Comparison of ENCODE assay signal across 40 cellular contexts in the genomic region with DNA sequence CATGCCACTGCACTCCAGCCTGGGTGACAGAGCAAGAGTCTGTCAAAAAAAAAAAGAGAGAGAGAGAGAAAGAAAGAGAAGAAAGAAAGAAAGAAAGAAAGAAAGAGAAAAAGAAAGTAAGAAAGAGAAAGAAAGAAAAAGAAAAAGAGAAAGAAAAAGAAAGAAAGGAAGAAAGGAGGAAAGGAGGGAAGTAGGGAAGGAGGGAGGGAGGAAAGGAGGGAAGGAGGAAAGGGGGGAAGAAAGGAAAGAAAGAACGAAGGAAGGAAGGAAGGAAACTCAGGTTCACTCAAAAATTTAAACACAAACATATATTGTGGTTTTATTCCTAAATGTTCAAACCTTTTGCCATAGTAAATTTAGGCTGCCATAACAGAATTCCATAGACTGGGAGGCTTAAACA.
"Had no signal": no experiment of that assay in that cellular context is flagged by ENCODE, and none has a peak within 500 bp of the region (broad histone marks: within the 10 kb centered on the region; RNA-seq: fewer than 3 reads in every experiment).

No MANE protein-coding gene starts in this region.

- DNase-seq: activated effector memory CD4-positive, alpha-beta T cell treated with anti-CD3 and anti-CD28 coated beads, Interleukin-2, amount 50 U/mL, for 16 hours; activated effector memory CD4-positive, alpha-beta T cell treated with Interleukin-2 at 50 U/mL for 16 hours; activated gamma-delta T cell; activated gamma-delta T cell treated with Interleukin-2 at 50 U/mL for 16 hours; activated naive CD4-positive, alpha-beta T cell; activated naive CD4-positive, alpha-beta T cell treated with anti-CD3 and anti-CD28 coated beads for 36 hours; activated naive CD4-positive, alpha-beta T cell treated with anti-CD3 and anti-CD28 coated beads, Interleukin-2, amount 10 ng/mL, durations not matched to agents 7 days and 5 days; activated naive CD4-positive, alpha-beta T cell treated with anti-CD3 and anti-CD28 coated beads, Interleukin-2, amount 50 U/mL, for 16 hours; activated naive CD4-positive, alpha-beta T cell treated with Interleukin-2 at 50 U/mL for 16 hours; activated naive CD8-positive, alpha-beta T cell treated with anti-CD3 and anti-CD28 coated beads for 36 hours; activated naive CD8-positive, alpha-beta T cell treated with anti-CD3 and anti-CD28 coated beads, Interleukin-2, amount 10 ng/mL, durations not matched to agents 7 days and 5 days; activated naive CD8-positive, alpha-beta T cell treated with anti-CD3 and anti-CD28 coated beads, Interleukin-2, amount 50 U/mL, for 24 hours; activated T-cell treated with anti-CD3 and anti-CD28 coated beads, Interleukin-2, amount 50 U/mL, for 1 hour; activated T-cell treated with anti-CD3 and anti-CD28 coated beads, Interleukin-2, amount 50 U/mL, for 24 hours; activated T-cell treated with anti-CD3 and anti-CD28 coated beads, Interleukin-2, amount 50 U/mL, for 4 hours; activated T-cell treated with anti-CD3 and anti-CD28 coated beads, Interleukin-2, amount 50 U/mL, for 48 hours; activated T-cell treated with anti-CD3 and anti-CD28 coated beads, Interleukin-2, amount 50 U/mL, for 72 hours; adrenal gland; amniotic stem cell; amygdala; anterior cingulate cortex; aorta; body of pancreas; brain microvascular endothelial cell; caudate nucleus; central memory CD4-positive, alpha-beta T cell; cerebellar nuclear complex had no signal

- ATAC-seq: activated naive CD4-positive, alpha-beta T cell treated with anti-CD3 and anti-CD28 coated beads, Interleukin-2, amount 50 U/mL, for 72 hours; activated naive CD8-positive, alpha-beta T cell treated with anti-CD3 and anti-CD28 coated beads, Interleukin-2, amount 50 U/mL, for 24 hours; activated T-cell treated with anti-CD3 and anti-CD28 coated beads, Interleukin-2, amount 50 U/mL, for 4 hours; activated T-cell treated with anti-CD3 and anti-CD28 coated beads, Interleukin-2, amount 50 U/mL, for 72 hours; activated T-helper 17 cell treated with anti-CD3 and anti-CD28 coated beads, Interleukin-2, amount 50 U/mL, for 72 hours; body of pancreas had no signal

- H3K9me3 ChIP-seq: adrenal gland, body of pancreas, breast epithelium had no signal

- H3K4me3 Mint-ChIP-seq: activated naive CD4-positive, alpha-beta T cell treated with anti-CD3 and anti-CD28 coated beads for 36 hours; activated naive CD4-positive, alpha-beta T cell treated with anti-CD3 and anti-CD28 coated beads, Interleukin-2, amount 10 ng/mL, durations not matched to agents 7 days and 5 days; activated naive CD4-positive, alpha-beta T cell treated with anti-CD3 and anti-CD28 coated beads, Interleukin-2, amount 50 U/mL, for 24 hours; activated naive CD8-positive, alpha-beta T cell; activated naive CD8-positive, alpha-beta T cell treated with anti-CD3 and anti-CD28 coated beads for 36 hours; activated naive CD8-positive, alpha-beta T cell treated with anti-CD3 and anti-CD28 coated beads, Interleukin-2, amount 10 ng/mL, durations not matched to agents 7 days and 5 days; activated naive CD8-positive, alpha-beta T cell treated with anti-CD3 and anti-CD28 coated beads, Interleukin-2, amount 50 U/mL, for 24 hours; activated T-cell treated with anti-CD3 and anti-CD28 coated beads, Interleukin-2, amount 50 U/mL, for 24 hours; activated T-cell treated with anti-CD3 and anti-CD28 coated beads, Interleukin-2, amount 50 U/mL, for 4 hours; activated T-cell treated with anti-CD3 and anti-CD28 coated beads, Interleukin-2, amount 50 U/mL, for 72 hours; activated T-helper 1 cell treated with anti-CD3 and anti-CD28 coated beads, Interleukin-12 subunit alpha, Interleukin-12 subunit beta, Interleukin-2, Interleukin-4 antibody, amounts not matched to agents 30 ng/mL and 10 ng/mL and 1 ng/mL, durations not matched to agents 14 hours and 24 hours and 36 hours; activated T-helper 17 cell treated with anti-CD3 and anti-CD28 coated beads, Interleukin-2, amount 50 U/mL, for 72 hours; brain; central memory CD8-positive, alpha-beta T cell had no signal

- H3K4me3 ChIP-seq: adrenal gland, ascending aorta, body of pancreas, breast epithelium, cardiac muscle cell had no signal

- H3K27ac Mint-ChIP-seq: activated naive CD4-positive, alpha-beta T cell treated with anti-CD3 and anti-CD28 coated beads for 36 hours; activated naive CD4-positive, alpha-beta T cell treated with anti-CD3 and anti-CD28 coated beads, Interleukin-2, amount 10 ng/mL, durations not matched to agents 7 days and 5 days; activated naive CD4-positive, alpha-beta T cell treated with anti-CD3 and anti-CD28 coated beads, Interleukin-2, amount 50 U/mL, for 24 hours; activated naive CD4-positive, alpha-beta T cell treated with anti-CD3 and anti-CD28 coated beads, Interleukin-2, amount 50 U/mL, for 72 hours; activated naive CD8-positive, alpha-beta T cell; activated naive CD8-positive, alpha-beta T cell treated with anti-CD3 and anti-CD28 coated beads for 36 hours; activated naive CD8-positive, alpha-beta T cell treated with anti-CD3 and anti-CD28 coated beads, Interleukin-2, amount 10 ng/mL, durations not matched to agents 7 days and 5 days; activated naive CD8-positive, alpha-beta T cell treated with anti-CD3 and anti-CD28 coated beads, Interleukin-2, amount 50 U/mL, for 24 hours; activated T-cell treated with anti-CD3 and anti-CD28 coated beads, Interleukin-2, amount 50 U/mL, for 24 hours; activated T-cell treated with anti-CD3 and anti-CD28 coated beads, Interleukin-2, amount 50 U/mL, for 72 hours; activated T-helper 1 cell treated with anti-CD3 and anti-CD28 coated beads, Interleukin-12 subunit alpha, Interleukin-12 subunit beta, Interleukin-2, Interleukin-4 antibody, amounts not matched to agents 30 ng/mL and 10 ng/mL and 1 ng/mL, durations not matched to agents 14 hours and 24 hours and 36 hours; activated T-helper 17 cell treated with anti-CD3 and anti-CD28 coated beads, Interleukin-2, amount 50 U/mL, for 72 hours; activated T-helper 2 cell treated with anti-CD3 and anti-CD28 coated beads, Interferon-gamma antibody, Interleukin-2, Interleukin-4, amounts not matched to agents 10 μg/mL and 5 μg/mL and 100 μg/mL, durations not matched to agents 14 hours and 24 hours and 36 hours; brain had no signal

- H3K27me3 ChIP-seq: adrenal gland, ascending aorta, body of pancreas, brain microvascular endothelial cell, breast epithelium, cardiac muscle cell had no signal

- H3K27ac ChIP-seq: adrenal gland, ascending aorta, body of pancreas, brain microvascular endothelial cell, breast epithelium, cardiac muscle cell had no signal

- H3K4me1 ChIP-seq: adrenal gland, ascending aorta, body of pancreas, breast epithelium had no signal

- H3K4me1 Mint-ChIP-seq: activated naive CD4-positive, alpha-beta T cell treated with anti-CD3 and anti-CD28 coated beads, Interleukin-2, amount 10 ng/mL, durations not matched to agents 7 days and 5 days; activated naive CD4-positive, alpha-beta T cell treated with anti-CD3 and anti-CD28 coated beads, Interleukin-2, amount 50 U/mL, for 24 hours; activated naive CD8-positive, alpha-beta T cell treated with anti-CD3 and anti-CD28 coated beads for 36 hours; activated naive CD8-positive, alpha-beta T cell treated with anti-CD3 and anti-CD28 coated beads, Interleukin-2, amount 10 ng/mL, durations not matched to agents 7 days and 5 days; activated naive CD8-positive, alpha-beta T cell treated with anti-CD3 and anti-CD28 coated beads, Interleukin-2, amount 50 U/mL, for 24 hours; activated T-helper 17 cell treated with anti-CD3 and anti-CD28 coated beads, Interleukin-2, amount 50 U/mL, for 72 hours; central memory CD8-positive, alpha-beta T cell had no signal

- H3K9me3 Mint-ChIP-seq: activated naive CD4-positive, alpha-beta T cell treated with anti-CD3 and anti-CD28 coated beads, Interleukin-2, amount 10 ng/mL, durations not matched to agents 7 days and 5 days; activated naive CD8-positive, alpha-beta T cell treated with anti-CD3 and anti-CD28 coated beads, Interleukin-2, amount 10 ng/mL, durations not matched to agents 7 days and 5 days; activated T-cell treated with anti-CD3 and anti-CD28 coated beads, Interleukin-2, amount 50 U/mL, for 24 hours; activated T-helper 1 cell treated with anti-CD3 and anti-CD28 coated beads, Interleukin-12 subunit alpha, Interleukin-12 subunit beta, Interleukin-2, Interleukin-4 antibody, amounts not matched to agents 30 ng/mL and 10 ng/mL and 1 ng/mL, durations not matched to agents 14 hours and 24 hours and 36 hours; activated T-helper 2 cell treated with anti-CD3 and anti-CD28 coated beads, Interferon-gamma antibody, Interleukin-2, Interleukin-4, amounts not matched to agents 10 μg/mL and 5 μg/mL and 100 μg/mL, durations not matched to agents 14 hours and 24 hours and 36 hours had no signal

- H3K27me3 Mint-ChIP-seq: activated naive CD4-positive, alpha-beta T cell treated with anti-CD3 and anti-CD28 coated beads, Interleukin-2, amount 10 ng/mL, durations not matched to agents 7 days and 5 days; activated naive CD4-positive, alpha-beta T cell treated with anti-CD3 and anti-CD28 coated beads, Interleukin-2, amount 50 U/mL, for 24 hours; activated naive CD8-positive, alpha-beta T cell; activated naive CD8-positive, alpha-beta T cell treated with anti-CD3 and anti-CD28 coated beads for 36 hours; activated naive CD8-positive, alpha-beta T cell treated with anti-CD3 and anti-CD28 coated beads, Interleukin-2, amount 10 ng/mL, durations not matched to agents 7 days and 5 days; activated naive CD8-positive, alpha-beta T cell treated with anti-CD3 and anti-CD28 coated beads, Interleukin-2, amount 50 U/mL, for 24 hours; activated T-cell treated with anti-CD3 and anti-CD28 coated beads, Interleukin-2, amount 50 U/mL, for 24 hours; activated T-helper 17 cell treated with anti-CD3 and anti-CD28 coated beads, Interleukin-2, amount 50 U/mL, for 72 hours; brain; central memory CD8-positive, alpha-beta T cell had no signal

- H3K36me3 ChIP-seq: adrenal gland, ascending aorta, brain microvascular endothelial cell, breast epithelium, cardiac muscle cell had no signal

- FAIRE-seq: astrocyte, bronchial epithelial cell had no signal

- H3K36me3 Mint-ChIP-seq: activated naive CD4-positive, alpha-beta T cell treated with anti-CD3 and anti-CD28 coated beads, Interleukin-2, amount 10 ng/mL, durations not matched to agents 7 days and 5 days; activated naive CD4-positive, alpha-beta T cell treated with anti-CD3 and anti-CD28 coated beads, Interleukin-2, amount 50 U/mL, for 24 hours; activated naive CD4-positive, alpha-beta T cell treated with anti-CD3 and anti-CD28 coated beads, Interleukin-2, amount 50 U/mL, for 72 hours; activated naive CD8-positive, alpha-beta T cell; activated naive CD8-positive, alpha-beta T cell treated with anti-CD3 and anti-CD28 coated beads for 36 hours; activated naive CD8-positive, alpha-beta T cell treated with anti-CD3 and anti-CD28 coated beads, Interleukin-2, amount 10 ng/mL, durations not matched to agents 7 days and 5 days; brain had no signal
